In genomic region chr12:116838395-116838794, GRCh38 we compare ENCODE assay signal across 19 cellular contexts. TPM values are rescaled to one million over a fixed set of nuclear protein-coding genes. Genes with fewer than 3 reads are reported as not detected.
"Had no signal": no experiment of that assay in that cellular context is flagged by ENCODE, and none has a peak within 500 bp of the region (broad histone marks: within the 10 kb centered on the region; RNA-seq: fewer than 3 reads in every experiment).

No MANE protein-coding gene starts in this region.

- DNase-seq: cortex of kidney; dorsolateral prefrontal cortex; effector CD8-positive, alpha-beta T cell; foreskin melanocyte; heart left ventricle; hippocampal formation; kidney glomerular epithelial cell; naive thymus-derived CD8-positive, alpha-beta T cell; posterior cingulate gyrus; small intestine; stimulated activated CD4-positive, alpha-beta T cell treated with anti-CD3 and anti-CD28 coated beads, Interleukin-12 subunit alpha, Interleukin-12 subunit beta, amount 100 ng/mL, for 4 hours; stimulated activated naive CD4-positive, alpha-beta T cell; stomach; substantia nigra; trophoblast cell had no signal

- H3K27ac ChIP-seq: dorsolateral prefrontal cortex, heart left ventricle, right atrium auricular region, stomach, thoracic aorta had no signal

- FAIRE-seq: islet of Langerhans, small intestine had no signal

RNA-seq across cellular contexts. Expression of gene HRK, which starts 42.8 kb away (rescaled TPM):
- polyA plus RNA-seq: liver; naive thymus-derived CD8-positive, alpha-beta T cell had no signal
